8 cellular contexts compared by ENCODE assay signal in genomic region chr19:47600246-47601179, GRCh38. TPM values are rescaled to one million over a fixed set of nuclear protein-coding genes. Genes with fewer than 3 reads are reported as not detected.
DNase-seq lines count a peak whose midpoint lies in the region; ATAC-seq and TF ChIP-seq lines count a peak whose summit lies in the region.

No MANE protein-coding gene starts in this region.

- H3K9me3 Mint-ChIP-seq in activated T-helper 17 cell treated with anti-CD3 and anti-CD28 coated beads, Interleukin-2, amount 50 U/mL, for 72 hours: no peaks in the 10 kb centered on the region
- no peaks in the 10 kb centered on the region for H3K9me3 Mint-ChIP-seq in naive thymus-derived CD8-positive, alpha-beta T cell
- peaks cover 0 to 2% of the 10 kb centered on the region in 2 donors for H3K9me3 Mint-ChIP-seq in stimulated activated naive B cell treated with anti-CD40 and anti-IgM and Interleukin-4, amounts not matched to agents 10 μg/mL and 1 μg/mL and 100 μg/mL, for 72 hours

- no peaks in the 10 kb centered on the region for H3K27me3 Mint-ChIP-seq in activated T-helper 17 cell treated with anti-CD3 and anti-CD28 coated beads, Interleukin-2, amount 50 U/mL, for 72 hours
- H3K27me3 Mint-ChIP-seq in naive thymus-derived CD8-positive, alpha-beta T cell: no peaks in the 10 kb centered on the region
- H3K27me3 Mint-ChIP-seq in stimulated activated naive B cell treated with anti-CD40 and anti-IgM and Interleukin-4, amounts not matched to agents 10 μg/mL and 1 μg/mL and 100 μg/mL, for 72 hours: peaks cover 19 to 34% of the 10 kb centered on the region in 2 donors

- POLR2A ChIA-PET in naive thymus-derived CD8-positive, alpha-beta T cell (lab: Charles Lee): interaction anchor here (0.8 to 4.9 kb wide), 14 partner anchors 9 to 116 kb away, joined by 3 to 78 read pairs (median 6); partner anchors contain the start of genes BICRA, KPTN and NAPA

- peak overlapping the region; percentile 87 for H3K4me3 Mint-ChIP-seq in activated T-helper 17 cell treated with anti-CD3 and anti-CD28 coated beads, Interleukin-2, amount 50 U/mL, for 72 hours
- H3K4me3 Mint-ChIP-seq in naive thymus-derived CD8-positive, alpha-beta T cell: peak overlapping the region; percentile 78 to 90 (median 86)
- peak overlapping the region; percentile 80 to 91 for H3K4me3 Mint-ChIP-seq in stimulated activated naive B cell treated with anti-CD40 and anti-IgM and Interleukin-4, amounts not matched to agents 10 μg/mL and 1 μg/mL and 100 μg/mL, for 72 hours

- peak overlapping the region; percentile 67 for H3K4me3 ChIP-seq in fibroblast of mammary gland (ENCODE audit: control insufficient read depth, low read depth, low read length)

- H3K36me3 Mint-ChIP-seq in activated T-helper 17 cell treated with anti-CD3 and anti-CD28 coated beads, Interleukin-2, amount 50 U/mL, for 72 hours (ENCODE audit: low read depth): no peaks in the 10 kb centered on the region
- H3K36me3 Mint-ChIP-seq in naive thymus-derived CD8-positive, alpha-beta T cell: no peaks in the 10 kb centered on the region
- H3K36me3 Mint-ChIP-seq in stimulated activated naive B cell treated with anti-CD40 and anti-IgM and Interleukin-4, amounts not matched to agents 10 μg/mL and 1 μg/mL and 100 μg/mL, for 72 hours: no peaks in the 10 kb centered on the region

- peak overlapping the region; percentile 81 for H3K27ac Mint-ChIP-seq in activated T-helper 17 cell treated with anti-CD3 and anti-CD28 coated beads, Interleukin-2, amount 50 U/mL, for 72 hours
- H3K27ac Mint-ChIP-seq in naive thymus-derived CD8-positive, alpha-beta T cell: peak overlapping the region; percentile 53 to 94 (median 90)
- peak overlapping the region; percentile 86 for H3K27ac Mint-ChIP-seq in stimulated activated naive B cell treated with anti-CD40 and anti-IgM and Interleukin-4, amounts not matched to agents 10 μg/mL and 1 μg/mL and 100 μg/mL, for 72 hours

- H3K4me1 Mint-ChIP-seq in activated T-helper 17 cell treated with anti-CD3 and anti-CD28 coated beads, Interleukin-2, amount 50 U/mL, for 72 hours: peaks cover 5% of the 10 kb centered on the region
- peaks cover 8 to 27% (median 23%) of the 10 kb centered on the region in 4 donors for H3K4me1 Mint-ChIP-seq in naive thymus-derived CD8-positive, alpha-beta T cell
- H3K4me1 Mint-ChIP-seq in stimulated activated naive B cell treated with anti-CD40 and anti-IgM and Interleukin-4, amounts not matched to agents 10 μg/mL and 1 μg/mL and 100 μg/mL, for 72 hours: peaks cover 15 to 17% of the 10 kb centered on the region in 2 donors

- no peak for TF ChIP-seq CTCF in fibroblast of mammary gland (conservative IDR thresholded peaks at IDR 0.05; ENCODE audit: control insufficient read depth, insufficient read depth, low read depth, low read length)

- DNase-seq in EH (ENCODE audit: low read depth): peak; percentile 99
- DNase-seq in GOT3 (lab: John Stamatoyannopoulos, UW): peak; percentile 93
- DNase-seq in LHCN-M2 (ENCODE audit: low read depth): peak; percentile 99
- peak; percentile 99 for DNase-seq in RPMI7951 (ENCODE audit: low read depth)
- DNase-seq in fibroblast of mammary gland (ENCODE audit: low read depth): peak; percentile 98
- peak; percentile 90 to 100 (median 98) for DNase-seq in naive thymus-derived CD8-positive, alpha-beta T cell
- peak; percentile 97 for DNase-seq in stimulated activated naive B cell treated with anti-CD40 and anti-IgM and Interleukin-4, amounts not matched to agents 10 μg/mL and 1 μg/mL and 100 μg/mL, for 72 hours

- peak; percentile 98 for ATAC-seq in activated T-helper 17 cell treated with anti-CD3 and anti-CD28 coated beads, Interleukin-2, amount 50 U/mL, for 72 hours (replicated peaks)
- ATAC-seq in naive thymus-derived CD8-positive, alpha-beta T cell: peak; percentile 97
- ATAC-seq in stimulated activated naive B cell treated with anti-CD40 and anti-IgM and Interleukin-4, amounts not matched to agents 10 μg/mL and 1 μg/mL and 100 μg/mL, for 72 hours (replicated peaks): peak; percentile 97 to 98

RNA-seq across cellular contexts. Expression of gene BICRA, which starts 8.4 kb away (rescaled TPM):
- total RNA-seq in LHCN-M2 (2014; rRNA removed): 1.8 and 4.2 TPM in 2 replicates
- 5.0 TPM for polyA plus RNA-seq in LHCN-M2 (2012)
- total RNA-seq in RPMI7951 (2014; rRNA removed; shearing (Covaris generic)): 2.8 and 4.4 TPM in 2 replicates
- total RNA-seq in activated T-helper 17 cell treated with anti-CD3 and anti-CD28 coated beads, Interleukin-2, amount 50 U/mL, for 72 hours: 10 to 100 TPM; 10.3 to 12.2 TPM
- 10 to 100 TPM; 32.7 to 35.5 TPM for total RNA-seq in naive thymus-derived CD8-positive, alpha-beta T cell
- polyA plus RNA-seq in naive thymus-derived CD8-positive, alpha-beta T cell: 1 to 10 TPM in 1 of 3 donors, under 1 TPM in 2; 0.23 to 1.4 (median 0.50) TPM

RNA-seq across cellular contexts. Expression of gene ZNF541, which starts 27.6 kb away (rescaled TPM):
- total RNA-seq in LHCN-M2 (2014; rRNA removed): not detected in 2 replicates
- not detected for polyA plus RNA-seq in LHCN-M2 (2012)
- not detected in 2 replicates for total RNA-seq in RPMI7951 (2014; rRNA removed; shearing (Covaris generic))
- total RNA-seq in activated T-helper 17 cell treated with anti-CD3 and anti-CD28 coated beads, Interleukin-2, amount 50 U/mL, for 72 hours: under 1 TPM; 0.04 to 0.98 TPM
- total RNA-seq in naive thymus-derived CD8-positive, alpha-beta T cell: under 1 TPM; 0.85 to 0.86 TPM
- polyA plus RNA-seq in naive thymus-derived CD8-positive, alpha-beta T cell: under 1 TPM in 1 of 3 donors, not detected in 2; 0.27 TPM

Comparison
In these comparisons a context has a peak if more than half of its experiments do, and no peak if none do; other contexts are left out.
1. Peak in every context shown above with its lines: DNase-seq, ATAC-seq and H3K4me3 ChIP-seq.